In genomic region chr6:32188381-32189081, GRCh38 we compare ENCODE assay signal across 8 cellular contexts. TPM values are rescaled to one million over a fixed set of nuclear protein-coding genes. Genes with fewer than 3 reads are reported as not detected.
DNase-seq lines count a peak whose midpoint lies in the region; ATAC-seq and TF ChIP-seq lines count a peak whose summit lies in the region.

No MANE protein-coding gene starts in this region.

- H3K9me3 ChIP-seq in SJSA1 (replicated peaks) = no peaks in the 10 kb centered on the region
- H3K9me3 ChIP-seq in esophagus squamous epithelium = no peaks in the 10 kb centered on the region

- no peaks in the 10 kb centered on the region for H3K27me3 ChIP-seq in SJSA1 (replicated peaks)
- no peaks in the 10 kb centered on the region for H3K27me3 ChIP-seq in esophagus squamous epithelium

- intact Hi-C loops in esophagus squamous epithelium (cut with DNase I) (no loop called here), posterior vena cava (cut with DNase I) (no loop called here)

- peaks cover 41% of the 10 kb centered on the region for H3K4me1 ChIP-seq in SJSA1 (replicated peaks)
- peaks cover 22 to 85% (median 42%) of the 10 kb centered on the region in 3 donors for H3K4me1 ChIP-seq in esophagus squamous epithelium

- DNase-seq in ELR (ENCODE audit: low read depth) (peak; percentile 12), SJSA1 (ENCODE audit: low read depth in 1 of 2, low spot score in 2 of 2) (no peak), esophagus squamous epithelium (lab: John Stamatoyannopoulos, UW) (no peak), posterior vena cava (ENCODE audit: low spot score) (peak; percentile 36), DMS153 (lab: John Stamatoyannopoulos, UW) (no peak), putamen (ENCODE audit: low spot score) (no peak), MV-4-11 (lab: John Stamatoyannopoulos, UW) (no peak)

- H3K27ac ChIP-seq in SJSA1 (peak overlapping the region; percentile 68), esophagus squamous epithelium (peak overlapping the region; percentile 95 to 99 (median 98))

- TF ChIP-seq POLR2A in esophagus squamous epithelium (IDR thresholded peaks at IDR 0.05) = no peak

- H3K36me3 ChIP-seq in SJSA1 (peaks cover 37% of the 10 kb centered on the region), esophagus squamous epithelium (peaks cover 9 to 32% (median 16%) of the 10 kb centered on the region in 3 donors)

- TF ChIP-seq CTCF in esophagus squamous epithelium (IDR thresholded peaks at IDR 0.05) = no peak

- H3K4me3 ChIP-seq in SJSA1 (peak overlapping the region; percentile 50), esophagus squamous epithelium (peak overlapping the region; percentile 69 to 93 (median 87))

- ATAC-seq in GM19023 (IDR thresholded peaks at IDR 0.05; ENCODE audit: unreplicated experiment) = no peak

- WGBS in esophagus squamous epithelium, 2 donors = 17 to 19% methylated on average over 8 to 9 of the region's 13 CpGs

RNA-seq across cellular contexts. Expression of gene PBX2, which starts 1.5 kb away (rescaled TPM):
- 11.8 and 13.2 TPM in 2 replicates for total RNA-seq in SJSA1 (2014; rRNA removed; shearing (Covaris generic))
- total RNA-seq in esophagus squamous epithelium = 10 to 100 TPM; 27.1 to 40.2 (median 28.9) TPM
- total RNA-seq in posterior vena cava = 10 to 100 TPM; 49.4 to 53.1 TPM

RNA-seq across cellular contexts. Expression of gene GPSM3, which starts 3.9 kb away (rescaled TPM):
- total RNA-seq in SJSA1 (2014; rRNA removed; shearing (Covaris generic)) = 15.3 and 16.2 TPM in 2 replicates
- total RNA-seq in esophagus squamous epithelium = 10 to 100 TPM in 2 of 4 donors, 1 to 10 TPM in 2; 1.6 to 14.1 (median 6.5) TPM
- total RNA-seq in posterior vena cava = 10 to 100 TPM; 15.4 to 22.1 TPM

RNA-seq across cellular contexts. Expression of gene AGER, which starts 4.5 kb away (rescaled TPM):
- total RNA-seq in SJSA1 (2014; rRNA removed; shearing (Covaris generic)) = 0.76 TPM in 1 of 2 replicates, not detected in the other
- total RNA-seq in esophagus squamous epithelium = 1 to 10 TPM in 3 of 4 donors, under 1 TPM in 1; 0.59 to 1.7 (median 1.4) TPM
- 1 to 10 TPM; 4.6 to 7.3 TPM for total RNA-seq in posterior vena cava

RNA-seq across cellular contexts. Expression of gene RNF5, which starts 10.3 kb away (rescaled TPM):
- total RNA-seq in SJSA1 (2014; rRNA removed; shearing (Covaris generic)) = 63.6 and 67.6 TPM in 2 replicates
- total RNA-seq in esophagus squamous epithelium = 10 to 100 TPM; 20.8 to 59.0 (median 40.8) TPM
- total RNA-seq in posterior vena cava = 10 to 100 TPM; 43.2 to 46.7 TPM

RNA-seq across cellular contexts. Expression of gene AGPAT1, which starts 12.6 kb away (rescaled TPM):
- 40.9 and 65.4 TPM in 2 replicates for total RNA-seq in SJSA1 (2014; rRNA removed; shearing (Covaris generic))
- total RNA-seq in esophagus squamous epithelium (10 to 100 TPM; 17.6 to 34.0 (median 19.1) TPM), posterior vena cava (10 to 100 TPM; 42.0 to 53.3 TPM)

Comparison
In these comparisons a context has a peak if more than half of its experiments do, and no peak if none do; other contexts are left out.
1. DNase-seq: peak in ELR (single experiment) and posterior vena cava (single experiment); none in SJSA1 (0 of 2), esophagus squamous epithelium (single experiment), DMS153 (single experiment), putamen (single experiment) and MV-4-11 (single experiment).